In genomic region chr17:79789943-79790804, GRCh38 we compare ENCODE assay signal across 8 cellular contexts. TPM values are rescaled to one million over a fixed set of nuclear protein-coding genes. Genes with fewer than 3 reads are reported as not detected.
DNase-seq lines count a peak whose midpoint lies in the region; ATAC-seq, FAIRE-seq and TF ChIP-seq lines count a peak whose summit lies in the region.

No MANE protein-coding gene starts in this region.

- H3K36me3 ChIP-seq in ACC112 (ENCODE audit: insufficient read depth, low read length) (no peaks in the 10 kb centered on the region), SJSA1 (peaks cover 10% of the 10 kb centered on the region), ovary (no peaks in the 10 kb centered on the region)

- TF ChIP-seq CTCF in GM12872 (IDR thresholded peaks at IDR 0.05; ENCODE audit: insufficient read depth, low read depth, low read length) (peak; percentile 66), ovary (IDR thresholded peaks at IDR 0.05) (peak; percentile 45 to 75 (median 65))

- 0 out of 2 replicates have a peak, but pooled peaks cover 3% of the 10 kb centered on the region for H3K9me3 ChIP-seq in SJSA1 (replicated peaks)
- H3K9me3 ChIP-seq in ovary = no peaks in the 10 kb centered on the region

- no peak for TF ChIP-seq EP300 in ovary (IDR thresholded peaks at IDR 0.05)

- peaks cover 56% of the 10 kb centered on the region for H3K27me3 ChIP-seq in ACC112 (ENCODE audit: insufficient read depth, low read length)
- no peaks in the 10 kb centered on the region for H3K27me3 ChIP-seq in SJSA1 (replicated peaks)
- peaks cover 15% of the 10 kb centered on the region for H3K27me3 ChIP-seq in ovary

- intact Hi-C loops in ovary (cut with DNase I) = loop anchor here in 3 of 4 donors (2.0 to 10.0 kb wide), 5 partner anchors 55 to 203 kb away; no protein-coding TSS in a partner anchor

- H3K27ac ChIP-seq in ACC112 (ENCODE audit: low read depth, low read length) (no peak overlapping the region), SJSA1 (no peak overlapping the region), ovary (no peak overlapping the region)

- WGBS in ovary, 3 donors = 4 to 5% (median 4%) methylated on average over 54 to 74 of the region's 74 CpGs

- FAIRE-seq in frontal cortex (lab: Jason Lieb, UNC) = no peak

- peak in 1 of 2 experiments; percentile 70 for DNase-seq in SJSA1 (ENCODE audit: low read depth in 1 of 2, low spot score in 2 of 2)
- DNase-seq in frontal cortex (ENCODE audit: low spot score in 2 of 2) = peak; percentile 89 to 90
- peak in 4 of 5 donors; percentile 59 to 75 (median 66) for DNase-seq in ovary
- DNase-seq in SIG-M5 treated with dmso at 0.1 percent for 504 hours (lab: John Stamatoyannopoulos, UW; ENCODE audit: unreplicated experiment) = no peak

- no peak for TF ChIP-seq POLR2A in ovary (IDR thresholded peaks at IDR 0.05)

- H3K4me3 ChIP-seq in ACC112 (ENCODE audit: low read depth, low read length) (no peak overlapping the region), SJSA1 (peak overlapping the region; percentile 2; the same call in 1 of the 2 replicates), ovary (no peak overlapping the region)

- no peak for ATAC-seq in HG03565 (IDR thresholded peaks at IDR 0.05; ENCODE audit: unreplicated experiment)
- no peak for ATAC-seq in GM21528 (IDR thresholded peaks at IDR 0.05; ENCODE audit: low FRiP score, unreplicated experiment)

- H2AFZ ChIP-seq in ACC112 (ENCODE audit: low read length, unreplicated experiment) = peak overlapping the region; percentile 27

- H3K79me2 ChIP-seq in ACC112 (ENCODE audit: control insufficient read depth, insufficient read depth, low read length, unreplicated experiment) = no peaks in the 10 kb centered on the region

- H3K4me1 ChIP-seq in ACC112 (ENCODE audit: control insufficient read depth, insufficient read depth, low read length, unreplicated experiment) (peaks cover 10% of the 10 kb centered on the region), SJSA1 (replicated peaks) (peaks cover 41% of the 10 kb centered on the region), ovary (ENCODE audit: insufficient read depth) (peaks cover 6% of the 10 kb centered on the region)

RNA-seq across cellular contexts. Expression of gene CBX8, which starts 6.7 kb away (rescaled TPM):
- 9.0 and 21.0 TPM in 2 replicates for total RNA-seq in SJSA1 (2014; rRNA removed; shearing (Covaris generic))
- total RNA-seq in frontal cortex = 7.7 TPM
- total RNA-seq in ovary = 1 to 10 TPM in 6 of 7 donors, under 1 TPM in 1; 0.60 to 7.0 (median 3.9) TPM
- 1 to 10 TPM; 1.1 to 3.2 TPM for polyA plus RNA-seq in ovary

RNA-seq across cellular contexts. Expression of gene CBX2, which starts 12.2 kb away (rescaled TPM):
- total RNA-seq in SJSA1 (2014; rRNA removed; shearing (Covaris generic)) = 13.6 and 16.7 TPM in 2 replicates
- total RNA-seq in frontal cortex (6.1 TPM), ovary (1 to 10 TPM; 2.1 to 5.7 (median 4.8) TPM)
- polyA plus RNA-seq in ovary = 1 to 10 TPM in 1 of 2 donors, under 1 TPM in 1; 0.92 to 4.0 TPM

RNA-seq across cellular contexts. Expression of gene CBX4, which starts 49.1 kb away (rescaled TPM):
- total RNA-seq in SJSA1 (2014; rRNA removed; shearing (Covaris generic)) = 52.1 and 53.3 TPM in 2 replicates
- 18.3 TPM for total RNA-seq in frontal cortex
- total RNA-seq in ovary = 10 to 100 TPM in 6 of 7 donors, 1 to 10 TPM in 1; 5.5 to 27.9 (median 16.5) TPM
- 10 to 100 TPM in 1 of 2 donors, 1 to 10 TPM in 1; 7.8 to 10.7 TPM for polyA plus RNA-seq in ovary

RNA-seq across cellular contexts. Expression of gene ENPP7, which starts 59.4 kb away (rescaled TPM):
- total RNA-seq in SJSA1 (2014; rRNA removed; shearing (Covaris generic)) = not detected in 2 replicates
- total RNA-seq in frontal cortex (not detected), ovary (not detected)
- not detected for polyA plus RNA-seq in ovary
